ENCODE assay signal across 24 cellular contexts in the genomic region with DNA sequence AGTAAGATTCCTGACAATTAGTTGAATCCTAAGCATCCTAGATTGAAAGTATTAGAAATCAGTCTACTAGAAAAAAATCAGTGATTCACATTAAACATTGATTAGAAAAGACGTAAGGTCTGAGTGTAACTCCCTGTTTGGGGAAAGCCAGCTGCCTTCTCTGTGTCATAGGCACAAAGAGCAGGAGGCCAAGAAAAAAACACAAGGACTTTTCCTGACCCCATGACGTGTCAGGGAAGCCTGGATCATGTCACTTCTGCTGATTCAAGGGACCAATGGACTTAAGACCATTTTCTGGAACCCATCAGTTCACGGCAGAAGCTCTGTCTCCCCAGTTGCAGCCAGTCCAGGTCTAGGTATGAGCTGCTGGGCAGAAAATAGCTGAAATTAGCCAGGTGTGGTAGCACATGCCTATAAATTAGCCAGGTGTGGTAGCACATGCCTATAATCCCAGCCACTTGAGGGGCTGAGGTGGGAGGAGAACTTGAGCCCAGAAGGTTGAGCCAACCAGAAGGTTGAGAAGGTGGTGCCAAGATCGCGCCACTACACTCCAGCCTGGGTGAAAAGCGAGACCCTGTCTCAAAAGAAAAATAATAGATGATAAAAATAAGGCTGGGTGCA. TPM values are rescaled to one million over a fixed set of nuclear protein-coding genes. Genes with fewer than 3 reads are reported as not detected.
DNase-seq lines count a peak whose midpoint lies in the region; ATAC-seq and TF ChIP-seq lines count a peak whose summit lies in the region.
"Had no signal": no experiment of that assay in that cellular context is flagged by ENCODE, and none has a peak within 500 bp of the region (broad histone marks: within the 10 kb centered on the region; RNA-seq: fewer than 3 reads in every experiment).

No MANE protein-coding gene starts in this region.

- no peak overlapping the region for H3K9ac ChIP-seq in endodermal cell (ENCODE audit: extremely low read depth, low read length, poor library complexity, severe bottlenecking)

- no peak for TF ChIP-seq CTCF in endodermal cell (conservative IDR thresholded peaks at IDR 0.05)

- no peaks in the 10 kb centered on the region for H3K27me3 Mint-ChIP-seq in endodermal cell (ENCODE audit: insufficient read depth)
- H3K27me3 Mint-ChIP-seq: dendritic cell treated with granulocyte-macrophage colony-stimulating factor and Interleukin-4, amounts not matched to agents 40 ng/mL and 50 ng/mL, for 4 days had no signal

- H3K4me3 Mint-ChIP-seq in endodermal cell: no peak overlapping the region
- H3K4me3 Mint-ChIP-seq: activated CD8-positive, alpha-beta T cell treated with anti-CD3 and anti-CD28 coated beads, Interleukin-2, amount 10 ng/mL, durations not matched to agents 7 days and 5 days; dendritic cell treated with granulocyte-macrophage colony-stimulating factor and Interleukin-4, amounts not matched to agents 40 ng/mL and 50 ng/mL, for 4 days; HFFc6 had no signal

- no peaks in the 10 kb centered on the region for H3K4me1 ChIP-seq in endodermal cell (ENCODE audit: control insufficient read depth, insufficient read depth, low read length)

- H3K27me3 ChIP-seq in endodermal cell (ENCODE audit: control insufficient read depth, insufficient read depth, low read length, poor library complexity, severe bottlenecking): no peaks in the 10 kb centered on the region
- H3K27me3 ChIP-seq: stomach, upper lobe of right lung had no signal

- no peak for ATAC-seq in GM18517 (IDR thresholded peaks at IDR 0.05; ENCODE audit: unreplicated experiment)
- ATAC-seq: activated CD8-positive, alpha-beta T cell treated with anti-CD3 and anti-CD28 coated beads, Interleukin-2, amount 10 ng/mL, durations not matched to agents 7 days and 5 days; mucosa of descending colon; PC-3; psoas muscle; upper lobe of right lung had no signal

- H3K27ac Mint-ChIP-seq in endodermal cell: no peak overlapping the region
- H3K27ac Mint-ChIP-seq: activated CD8-positive, alpha-beta T cell treated with anti-CD3 and anti-CD28 coated beads, Interleukin-2, amount 10 ng/mL, durations not matched to agents 7 days and 5 days; dendritic cell treated with granulocyte-macrophage colony-stimulating factor and Interleukin-4, amounts not matched to agents 40 ng/mL and 50 ng/mL, for 4 days; HFFc6 had no signal

- peaks cover 29% of the 10 kb centered on the region for H3K36me3 Mint-ChIP-seq in endodermal cell (ENCODE audit: low read depth)

- DNase-seq in DMS79 treated with DMSO at 0.1 percent for 48 hours (lab: John Stamatoyannopoulos, UW) (peak; percentile 39), DMS79 (lab: John Stamatoyannopoulos, UW) (no peak), endodermal cell (no peak), left kidney (ENCODE audit: low read depth, low spot score) (peak; percentile 31), retina (peak; percentile 21), AG08395 (ENCODE audit: low spot score) (no peak), NK-92 (lab: John Stamatoyannopoulos, UW; ENCODE audit: unreplicated experiment) (no peak)
- DNase-seq: activated CD4-positive, alpha-beta T cell treated with anti-CD3 and anti-CD28 coated beads for 1 hour; activated CD8-positive, alpha-beta T cell treated with anti-CD3 and anti-CD28 coated beads, Interleukin-2, amount 10 ng/mL, durations not matched to agents 7 days and 5 days; activated gamma-delta T cell treated with Interleukin-2 at 50 U/mL for 16 hours; HFFc6; mucosa of descending colon; NCI-H187 treated with DMSO at 0.1 percent for 48 hours; NCI-H226; NCI-H748 treated with DMSO at 0.1 percent for 48 hours; PC-3; psoas muscle; Right ventricle myocardium superior; stimulated activated CD4-positive, alpha-beta T cell treated with anti-CD3 and anti-CD28 coated beads, Interleukin-4, amount 100 ng/mL, for 24 hours; stomach; upper lobe of right lung had no signal

- H3K9me3 ChIP-seq in endodermal cell (ENCODE audit: control insufficient read depth, low read length): peaks cover 4% of the 10 kb centered on the region
- H3K9me3 ChIP-seq: mucosa of descending colon, psoas muscle, stomach, upper lobe of right lung had no signal

- 96 to 97% methylated on average over 6 of the region's 6 CpGs for WGBS in endodermal cell (ENCODE audit: insufficient coverage in 1 of 2, insufficient read length in 1 of 2), 2 experiments

- peaks cover 14% of the 10 kb centered on the region for H3K36me3 ChIP-seq in endodermal cell (ENCODE audit: control insufficient read depth, insufficient read depth, low read length)

- H3K4me1 Mint-ChIP-seq in endodermal cell: peaks cover 10% of the 10 kb centered on the region

- H3K9me3 Mint-ChIP-seq in endodermal cell: peaks cover 4% of the 10 kb centered on the region
- H3K9me3 Mint-ChIP-seq: dendritic cell treated with granulocyte-macrophage colony-stimulating factor and Interleukin-4, amounts not matched to agents 40 ng/mL and 50 ng/mL, for 4 days; HFFc6 had no signal

- no peak overlapping the region for H3K4me3 ChIP-seq in endodermal cell (ENCODE audit: low read length)
- H3K4me3 ChIP-seq: mucosa of descending colon, psoas muscle, stomach, upper lobe of right lung had no signal

- peak overlapping the region; percentile 44 for H3K27ac ChIP-seq in endodermal cell (ENCODE audit: low read depth, low read length)
- H3K27ac ChIP-seq: epithelial cell of prostate, psoas muscle, stomach, upper lobe of right lung had no signal

RNA-seq across cellular contexts. Expression of a gene that starts 35.9 kb away (rescaled TPM):
- total RNA-seq in endodermal cell: 10 to 100 TPM; 19.2 to 22.5 TPM
- polyA plus RNA-seq in endodermal cell (2013, experiment 1 of 2): 16.3 TPM
- polyA plus RNA-seq in endodermal cell (2013, experiment 2 of 2): 14.2 TPM

RNA-seq across cellular contexts. Expression of a gene that starts 36.2 kb away (rescaled TPM):
- total RNA-seq in endodermal cell: 1 to 10 TPM; 2.8 to 3.2 TPM
- 3.1 TPM for polyA plus RNA-seq in endodermal cell (2013, experiment 1 of 2)
- 1.7 TPM for polyA plus RNA-seq in endodermal cell (2013, experiment 2 of 2)

RNA-seq across cellular contexts. Expression of a gene that starts 51.4 kb away (rescaled TPM):
- total RNA-seq in endodermal cell: 10 to 100 TPM; 18.2 to 21.2 TPM
- polyA plus RNA-seq in endodermal cell (2013, experiment 1 of 2): 20.6 TPM
- 21.5 TPM for polyA plus RNA-seq in endodermal cell (2013, experiment 2 of 2)

Comparison
In these comparisons a context has a peak if more than half of its experiments do, and no peak if none do; other contexts are left out.
1. DNase-seq: peak in DMS79 treated with DMSO at 0.1 percent for 48 hours (single experiment), left kidney (single experiment) and retina (single experiment); none in DMS79 (single experiment), endodermal cell (single experiment), AG08395 (single experiment) and NK-92 (single experiment).